Comparison of ENCODE assay signal across 14 cellular contexts in genomic region chr11:34869425-34869824, GRCh38. TPM values are rescaled to one million over a fixed set of nuclear protein-coding genes. Genes with fewer than 3 reads are reported as not detected.
A peak's percentile ranks its signal among the peaks of the same experiment; 100 is the strongest.
DNase-seq lines count a peak whose midpoint lies in the region; ATAC-seq, FAIRE-seq and TF ChIP-seq lines count a peak whose summit lies in the region.
"Had no signal": no experiment of that assay in that cellular context is flagged by ENCODE, and none has a peak within 500 bp of the region (broad histone marks: within the 10 kb centered on the region; RNA-seq: fewer than 3 reads in every experiment).

No MANE protein-coding gene starts in this region.

- intact Hi-C loops in pancreas (cut with DNase I) = no loop called here

- H3K4me3 ChIP-seq in pancreas = no peak overlapping the region
- H3K4me3 ChIP-seq: cardiac muscle cell had no signal

- TF ChIP-seq CTCF in pancreas (IDR thresholded peaks at IDR 0.05) = no peak

- POLR2A ChIA-PET in HEK293T (lab: Yijun Ruan, JAX) = no interaction called here

- no peaks in the 10 kb centered on the region for H3K36me3 ChIP-seq in pancreas
- H3K36me3 ChIP-seq: cardiac muscle cell had no signal

- in situ Hi-C loops in SK-MEL-5 (cut with HindIII; ENCODE audit: low pct_unique_long_range_greater_than_20kb, low sequenced_read_pairs) = no loop called here

- WGBS in pancreas, 2 donors = 74 to 79% methylated on average over 3 of the region's 3 CpGs

- CTCF ChIA-PET in HEK293T (lab: Yijun Ruan, JAX) = interaction anchor here (0.7 kb wide), 1 partner anchor 274 kb away, joined by 3 read pairs; no protein-coding TSS in a partner anchor

- H3K9me3 ChIP-seq in pancreas = no peaks in the 10 kb centered on the region

- DNase-seq in Daoy (ENCODE audit: low read depth) (peak; percentile 8), HEK293T (ENCODE audit: extremely low spot score) (peak; percentile 28), SK-MEL-5 (ENCODE audit: low read depth, low spot score) (peak; percentile 24), iPS DF 19.7 (ENCODE audit: low read depth, low spot score) (peak; percentile 23), T1000 (lab: John Stamatoyannopoulos, UW) (no peak), pancreas (no peak)
- DNase-seq: activated CD4-positive, alpha-beta T cell treated with anti-CD3 and anti-CD28 coated beads, Interleukin-2, amount 10 ng/mL, durations not matched to agents 7 days and 5 days; activated effector memory CD4-positive, alpha-beta T cell treated with anti-CD3 and anti-CD28 coated beads, Interleukin-2, amount 50 U/mL, for 16 hours; NCI-H524 treated with DMSO at 0.1 percent for 48 hours; nephron progenitor cell had no signal

- no peak overlapping the region for H3K27ac ChIP-seq in pancreas

- FAIRE-seq in pancreas (lab: Jason Lieb, UNC) = no peak

- H3K27me3 ChIP-seq in pancreas = no peaks in the 10 kb centered on the region
- H3K27me3 ChIP-seq: cardiac muscle cell had no signal

- ATAC-seq in GM19397 (IDR thresholded peaks at IDR 0.05; ENCODE audit: unreplicated experiment) (no peak), HG03469 (IDR thresholded peaks at IDR 0.05; ENCODE audit: unreplicated experiment) (no peak), pancreas (no peak)
- ATAC-seq: left lobe of liver had no signal

- H3K4me1 ChIP-seq in pancreas = no peaks in the 10 kb centered on the region

TF ChIP-seq in HEK293T, 16 proteins besides CTCF, POLR2A, EP300 and RAD21:
- TF ChIP-seq ARNT (IDR thresholded peaks at IDR 0.05) (no peak), SP1 (IDR thresholded peaks at IDR 0.05) (no peak), FOXK2 (IDR thresholded peaks at IDR 0.05) (no peak), BHLHE40 (IDR thresholded peaks at IDR 0.05; ENCODE audit: borderline replicate concordance) (no peak)
- TF ChIP-seq, protein P1, sequence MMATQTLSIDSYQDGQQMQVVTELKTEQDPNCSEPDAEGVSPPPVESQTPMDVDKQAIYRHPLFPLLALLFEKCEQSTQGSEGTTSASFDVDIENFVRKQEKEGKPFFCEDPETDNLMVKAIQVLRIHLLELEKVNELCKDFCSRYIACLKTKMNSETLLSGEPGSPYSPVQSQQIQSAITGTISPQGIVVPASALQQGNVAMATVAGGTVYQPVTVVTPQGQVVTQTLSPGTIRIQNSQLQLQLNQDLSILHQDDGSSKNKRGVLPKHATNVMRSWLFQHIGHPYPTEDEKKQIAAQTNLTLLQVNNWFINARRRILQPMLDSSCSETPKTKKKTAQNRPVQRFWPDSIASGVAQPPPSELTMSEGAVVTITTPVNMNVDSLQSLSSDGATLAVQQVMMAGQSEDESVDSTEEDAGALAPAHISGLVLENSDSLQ (IDR thresholded peaks at IDR 0.05) = no peak
TF ChIP-seq in HEK293T: peak in this region for 0.

RNA-seq across cellular contexts. Expression of gene APIP, which starts 46.8 kb away (rescaled TPM):
- 55.6 and 73.3 TPM in 2 replicates for total RNA-seq in Daoy (2014; rRNA removed; shearing (Covaris generic))
- total RNA-seq in SK-MEL-5 (2014; rRNA removed; shearing (Covaris generic)) = 29.4 and 39.7 TPM in 2 replicates
- polyA plus RNA-seq in SK-MEL-5 (2015; cell fraction: cytosol; rRNA removed) = 19.7 and 29.7 TPM in 2 replicates
- polyA plus RNA-seq in SK-MEL-5 (2015; cell fraction: nucleus; rRNA removed) = 42.4 and 57.5 TPM in 2 replicates
- total RNA-seq in pancreas = 10 to 100 TPM; 12.2 to 14.9 (median 13.9) TPM
- 10 to 100 TPM; 13.5 to 21.4 TPM for polyA plus RNA-seq in pancreas

RNA-seq across cellular contexts. Expression of gene PDHX, which starts 47.0 kb away (rescaled TPM):
- total RNA-seq in Daoy (2014; rRNA removed; shearing (Covaris generic)) = 52.5 and 68.2 TPM in 2 replicates
- 48.8 and 53.0 TPM in 2 replicates for total RNA-seq in SK-MEL-5 (2014; rRNA removed; shearing (Covaris generic))
- polyA plus RNA-seq in SK-MEL-5 (2015; cell fraction: cytosol; rRNA removed) = 33.2 and 50.5 TPM in 2 replicates
- 36.2 and 45.1 TPM in 2 replicates for polyA plus RNA-seq in SK-MEL-5 (2015; cell fraction: nucleus; rRNA removed)
- total RNA-seq in pancreas = 10 to 100 TPM; 11.4 to 21.2 (median 16.7) TPM
- 10 to 100 TPM in 1 of 2 donors, 1 to 10 TPM in 1; 7.2 to 10.9 TPM for polyA plus RNA-seq in pancreas

Comparison
In these comparisons a context has a peak if more than half of its experiments do, and no peak if none do; other contexts are left out.
1. DNase-seq: peak in Daoy (single experiment), HEK293T (single experiment), SK-MEL-5 (single experiment) and iPS DF 19.7 (single experiment); none in T1000 (single experiment) and pancreas (0 of 6).